37 cellular contexts compared by ENCODE assay signal in the genomic region with DNA sequence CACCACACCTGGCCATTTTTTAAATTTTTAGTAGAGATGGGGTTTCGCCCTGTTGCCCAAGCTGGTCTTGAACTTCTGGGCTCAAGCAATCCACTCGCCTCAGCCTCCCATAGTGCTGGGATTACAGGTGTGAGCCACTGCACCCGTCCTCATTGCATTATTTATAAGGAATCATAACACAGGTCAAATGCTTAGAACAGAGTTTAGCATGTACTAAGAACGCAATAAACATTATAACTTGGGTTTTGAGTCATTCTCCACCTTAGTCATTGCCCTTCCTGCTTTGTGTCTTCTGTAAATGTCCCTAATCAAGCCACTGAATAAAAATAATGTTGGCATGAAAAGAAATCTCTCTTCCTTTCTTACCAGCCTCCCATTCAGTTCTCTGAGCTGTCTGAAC. TPM values are rescaled to one million over a fixed set of nuclear protein-coding genes. Genes with fewer than 3 reads are reported as not detected.
"Had no signal": no experiment of that assay in that cellular context is flagged by ENCODE, and none has a peak within 500 bp of the region (broad histone marks: within the 10 kb centered on the region; RNA-seq: fewer than 3 reads in every experiment).

No MANE protein-coding gene starts in this region.

- H3K4me3 ChIP-seq: MG63 had no signal

- H3K9me3 ChIP-seq: MG63 had no signal

- DNase-seq: Karpas-422, Kasumi-1, KG1, MG63, MM.1S, MV-4-11, NCI-H1048, NCI-H1092, NCI-H1092 treated with DMSO at 0.1 percent for 48 hours, NCI-H1105, NCI-H1105 treated with DMSO at 0.1 percent for 48 hours, NCI-H1417, NCI-H1417 treated with DMSO at 0.1 percent for 48 hours, NCI-H1436, NCI-H1436 treated with DMSO at 0.1 percent for 48 hours, NCI-H146, NCI-H1694, NCI-H1694 treated with DMSO at 0.1 percent for 48 hours, NCI-H187, NCI-H187 treated with DMSO at 0.1 percent for 48 hours, NCI-H1930, NCI-H2029, NCI-H2029 treated with DMSO at 0.1 percent for 48 hours, NCI-H2081, NCI-H2081 treated with DMSO at 0.1 percent for 48 hours, NCI-H2107, NCI-H2171, NCI-H2171 treated with DMSO at 0.1 percent for 48 hours, NCI-H2227 treated with DMSO at 0.1 percent for 48 hours, NCI-H226, NCI-H345, NCI-H446, NCI-H446 treated with DMSO at 0.1 percent for 48 hours had no signal

- H3K36me3 ChIP-seq: MG63 had no signal

RNA-seq across cellular contexts. Expression of a gene that starts 38.5 kb away (rescaled TPM):
- total RNA-seq: LHCN-M2, MCF 10A, NCI-H460 had no signal

RNA-seq across cellular contexts. Expression of a gene that starts 58.0 kb away (rescaled TPM):
- total RNA-seq: LHCN-M2, M059J, MCF 10A, NCI-H460 had no signal
